23 cellular contexts compared by ENCODE assay signal in the genomic region with DNA sequence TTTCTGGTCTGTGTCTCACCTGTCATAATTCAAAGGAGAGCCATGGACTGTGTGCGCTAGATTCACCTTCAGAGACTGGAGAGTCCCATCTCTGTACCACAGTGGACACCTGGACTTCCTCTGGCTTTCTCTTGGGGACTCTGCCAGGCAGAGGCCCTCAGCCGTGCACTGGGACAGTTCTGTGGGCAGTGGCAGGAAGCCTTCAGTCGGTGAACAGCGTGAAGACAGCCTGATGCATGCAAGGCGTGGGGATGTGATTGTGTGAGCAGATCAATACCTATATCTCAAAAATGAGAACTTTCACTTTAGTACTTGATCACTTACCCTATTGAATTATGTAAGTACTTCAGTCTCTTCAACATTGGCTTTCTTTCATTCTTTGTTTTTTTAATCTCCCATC.
DNase-seq lines count a peak whose midpoint lies in the region; ATAC-seq and TF ChIP-seq lines count a peak whose summit lies in the region.
"Had no signal": no experiment of that assay in that cellular context is flagged by ENCODE, and none has a peak within 500 bp of the region (broad histone marks: within the 10 kb centered on the region; RNA-seq: fewer than 3 reads in every experiment).

No MANE protein-coding gene starts in this region.

- 81% methylated on average over 5 of the region's 5 CpGs for WGBS in hepatocyte (ENCODE audit: low lambda C conversion rate, missing lambda C conversion rate)

- no peaks in the 10 kb centered on the region for H3K9me2 ChIP-seq in hepatocyte (replicated peaks; ENCODE audit: insufficient read depth)

- no peaks in the 10 kb centered on the region for H3K27me3 Mint-ChIP-seq in activated CD8-positive, alpha-beta T cell treated with anti-CD3 and anti-CD28 coated beads, Interleukin-2, amount 10 ng/mL, durations not matched to agents 7 days and 5 days (ENCODE audit: low read depth)
- H3K27me3 Mint-ChIP-seq in mesothelial cell of epicardium (ENCODE audit: low read depth): no peaks in the 10 kb centered on the region
- H3K27me3 Mint-ChIP-seq: activated CD4-positive, alpha-beta memory T cell treated with anti-CD3 and anti-CD28 coated beads, Interleukin-2, amount 10 ng/mL, durations not matched to agents 7 days and 5 days; T-helper 17 cell had no signal

- no peaks in the 10 kb centered on the region for H3K36me3 ChIP-seq in hepatocyte (replicated peaks; ENCODE audit: insufficient read depth, low read depth)
- H3K36me3 ChIP-seq: right atrium auricular region, uterus had no signal

- CTCF ChIA-PET in activated CD8-positive, alpha-beta T cell treated with anti-CD3 and anti-CD28 coated beads, Interleukin-2, amount 10 ng/mL, durations not matched to agents 7 days and 5 days (lab: Charles Lee): no interaction called here

- peaks cover 14% of the 10 kb centered on the region for H3K4me1 ChIP-seq in hepatocyte (ENCODE audit: insufficient read depth)
- H3K4me1 ChIP-seq: uterus had no signal

- peaks cover 26% of the 10 kb centered on the region for H3K4me1 Mint-ChIP-seq in activated CD8-positive, alpha-beta T cell treated with anti-CD3 and anti-CD28 coated beads, Interleukin-2, amount 10 ng/mL, durations not matched to agents 7 days and 5 days (ENCODE audit: low read depth)
- peaks cover 27% of the 10 kb centered on the region for H3K4me1 Mint-ChIP-seq in mesothelial cell of epicardium

- DNase-seq in Right ventricle myocardium inferior (ENCODE audit: missing footprints): peak; percentile 55
- no peak for DNase-seq in Right ventricle myocardium superior
- DNase-seq in activated CD8-positive, alpha-beta T cell treated with anti-CD3 and anti-CD28 coated beads, Interleukin-2, amount 10 ng/mL, durations not matched to agents 7 days and 5 days: no peak
- DNase-seq in mesothelial cell of epicardium (ENCODE audit: low spot score in 2 of 2, unreplicated experiment in 2 of 2): no peak
- DNase-seq in hepatocyte (ENCODE audit: low spot score): no peak
- no peak for DNase-seq in GOT3 (lab: John Stamatoyannopoulos, UW)
- DNase-seq: activated CD4-positive, alpha-beta memory T cell treated with anti-CD3 and anti-CD28 coated beads, Interleukin-2, amount 10 ng/mL, durations not matched to agents 7 days and 5 days; activated naive CD4-positive, alpha-beta T cell treated with anti-CD3 and anti-CD28 coated beads, Interleukin-2, amount 50 U/mL, for 16 hours; DND-41; H7; head of caudate nucleus; KG1; NCI-H187 treated with DMSO at 0.1 percent for 48 hours; occipital lobe; PC-9; stimulated activated CD8-positive, alpha-beta memory T cell treated with anti-CD3 and anti-CD28 coated beads, Interleukin-4, amount 100 ng/mL, for 48 hours; T-helper 17 cell; uterus had no signal

- TF ChIP-seq CTCF in mesothelial cell of epicardium (IDR thresholded peaks at IDR 0.05; ENCODE audit: unreplicated experiment) (no peak), hepatocyte (IDR thresholded peaks at IDR 0.05; ENCODE audit: poor library complexity) (no peak)

- peaks cover 9% of the 10 kb centered on the region for H3K36me3 Mint-ChIP-seq in activated CD8-positive, alpha-beta T cell treated with anti-CD3 and anti-CD28 coated beads, Interleukin-2, amount 10 ng/mL, durations not matched to agents 7 days and 5 days (ENCODE audit: low read depth)
- peaks cover 5% of the 10 kb centered on the region for H3K36me3 Mint-ChIP-seq in mesothelial cell of epicardium

- no peak overlapping the region for H2AFZ ChIP-seq in hepatocyte
- H2AFZ ChIP-seq: PC-9 had no signal

- H3K27me3 ChIP-seq in hepatocyte: no peaks in the 10 kb centered on the region
- H3K27me3 ChIP-seq: right atrium auricular region, uterus had no signal

- no peak overlapping the region for H3K27ac Mint-ChIP-seq in activated CD8-positive, alpha-beta T cell treated with anti-CD3 and anti-CD28 coated beads, Interleukin-2, amount 10 ng/mL, durations not matched to agents 7 days and 5 days
- peak overlapping the region; percentile 32 for H3K27ac Mint-ChIP-seq in mesothelial cell of epicardium
- H3K27ac Mint-ChIP-seq: activated CD4-positive, alpha-beta memory T cell treated with anti-CD3 and anti-CD28 coated beads, Interleukin-2, amount 10 ng/mL, durations not matched to agents 7 days and 5 days; brain; T-helper 17 cell had no signal

- no peaks in the 10 kb centered on the region for H3K9me3 ChIP-seq in hepatocyte (ENCODE audit: low read depth)
- H3K9me3 ChIP-seq: uterus had no signal

- no peaks in the 10 kb centered on the region for H4K20me1 ChIP-seq in hepatocyte (ENCODE audit: insufficient read depth, poor library complexity, severe bottlenecking)

- H3K4me3 ChIP-seq in hepatocyte: no peak overlapping the region
- H3K4me3 ChIP-seq: PC-9, right atrium auricular region, uterus had no signal

- no peaks in the 10 kb centered on the region for H3K9me3 Mint-ChIP-seq in activated CD8-positive, alpha-beta T cell treated with anti-CD3 and anti-CD28 coated beads, Interleukin-2, amount 10 ng/mL, durations not matched to agents 7 days and 5 days (ENCODE audit: insufficient read depth)
- H3K9me3 Mint-ChIP-seq in mesothelial cell of epicardium: peaks cover 13% of the 10 kb centered on the region

- intact Hi-C loops in Right ventricle myocardium inferior (cut with DNase I) (no loop called here), Right ventricle myocardium superior (cut with DNase I) (no loop called here)

- H3K4me2 ChIP-seq in hepatocyte: no peak overlapping the region
- H3K4me2 ChIP-seq: PC-9 had no signal

- no peak overlapping the region for H3K4me3 Mint-ChIP-seq in activated CD8-positive, alpha-beta T cell treated with anti-CD3 and anti-CD28 coated beads, Interleukin-2, amount 10 ng/mL, durations not matched to agents 7 days and 5 days
- H3K4me3 Mint-ChIP-seq in mesothelial cell of epicardium: no peak overlapping the region
- H3K4me3 Mint-ChIP-seq: activated CD4-positive, alpha-beta memory T cell treated with anti-CD3 and anti-CD28 coated beads, Interleukin-2, amount 10 ng/mL, durations not matched to agents 7 days and 5 days; brain had no signal

- POLR2A ChIA-PET in activated CD8-positive, alpha-beta T cell treated with anti-CD3 and anti-CD28 coated beads, Interleukin-2, amount 10 ng/mL, durations not matched to agents 7 days and 5 days (lab: Charles Lee): no interaction called here

- H3K27ac ChIP-seq in hepatocyte: no peak overlapping the region
- H3K27ac ChIP-seq: PC-9, right atrium auricular region, uterus, VCaP had no signal

- ATAC-seq in Right ventricle myocardium inferior: no peak
- ATAC-seq in Right ventricle myocardium superior (ENCODE audit: poor library complexity): no peak
- ATAC-seq in activated CD8-positive, alpha-beta T cell treated with anti-CD3 and anti-CD28 coated beads, Interleukin-2, amount 10 ng/mL, durations not matched to agents 7 days and 5 days: peak; percentile 27
- no peak for ATAC-seq in GM21360 (IDR thresholded peaks at IDR 0.05; ENCODE audit: unreplicated experiment)
- ATAC-seq in HG03565 (IDR thresholded peaks at IDR 0.05; ENCODE audit: unreplicated experiment): no peak
- ATAC-seq: T-helper 17 cell had no signal

- H3K79me2 ChIP-seq in hepatocyte: no peaks in the 10 kb centered on the region
